Comparison of ENCODE assay signal across 25 cellular contexts in genomic region chr13:44407379-44407778, GRCh38.
"Had no signal": no experiment of that assay in that cellular context is flagged by ENCODE, and none has a peak within 500 bp of the region (broad histone marks: within the 10 kb centered on the region; RNA-seq: fewer than 3 reads in every experiment).

No MANE protein-coding gene starts in this region.

- DNase-seq: activated CD4-positive, alpha-beta T cell treated with anti-CD3 and anti-CD28 coated beads for 48 hours; activated CD4-positive, alpha-beta T cell treated with anti-CD3 and anti-CD28 coated beads, Interleukin-2, amount 50 U/mL, for 48 hours; activated CD8-positive, alpha-beta memory T cell treated with anti-CD3 and anti-CD28 coated beads for 24 hours; activated effector memory CD4-positive, alpha-beta T cell treated with Interleukin-2 at 50 U/mL for 16 hours; activated naive CD4-positive, alpha-beta T cell treated with anti-CD3 and anti-CD28 coated beads, Interleukin-2, amount 10 ng/mL, durations not matched to agents 7 days and 5 days; activated naive CD8-positive, alpha-beta T cell treated with anti-CD3 and anti-CD28 coated beads, Interleukin-2, amount 10 ng/mL, durations not matched to agents 7 days and 5 days; central memory CD4-positive, alpha-beta T cell; esophagus squamous epithelium; left cardiac atrium; left ventricle myocardium superior; naive B cell; nucleus accumbens; pancreas; psoas muscle; spleen; stimulated activated naive CD4-positive, alpha-beta T cell treated with Interleukin-2 at 50 U/mL for 16 hours; T-helper 9 cell; WERI-Rb-1 had no signal

- FAIRE-seq: frontal cortex, pancreas, TTC549 had no signal

- H3K36me3 ChIP-seq: ascending aorta, esophagus squamous epithelium, pancreas, right atrium auricular region, spleen, tibial nerve, WERI-Rb-1 had no signal

- H3K9me3 ChIP-seq: ascending aorta, esophagus squamous epithelium, pancreas, psoas muscle, right atrium auricular region, spleen, tibial nerve had no signal

- ATAC-seq: activated CD4-positive, CD25-positive, alpha-beta regulatory T cell treated with anti-CD3 and anti-CD28 coated beads, Interleukin-2, amount 50 U/mL, for 24 hours; left cardiac atrium; left ventricle myocardium superior; pancreas; psoas muscle had no signal

- H3K4me3 ChIP-seq: ascending aorta, esophagus squamous epithelium, pancreas, psoas muscle, right atrium auricular region, spleen, tibial nerve had no signal

- H3K4me1 ChIP-seq: ascending aorta, psoas muscle, tibial nerve had no signal

- H3K27me3 ChIP-seq: ascending aorta, esophagus squamous epithelium, pancreas, right atrium auricular region, tibial nerve had no signal

- H3K27ac ChIP-seq: ascending aorta, epithelial cell of prostate, esophagus squamous epithelium, pancreas, psoas muscle, right atrium auricular region, spleen, tibial nerve, WERI-Rb-1 had no signal
